Comparison of ENCODE assay signal across 10 cellular contexts in the genomic region with DNA sequence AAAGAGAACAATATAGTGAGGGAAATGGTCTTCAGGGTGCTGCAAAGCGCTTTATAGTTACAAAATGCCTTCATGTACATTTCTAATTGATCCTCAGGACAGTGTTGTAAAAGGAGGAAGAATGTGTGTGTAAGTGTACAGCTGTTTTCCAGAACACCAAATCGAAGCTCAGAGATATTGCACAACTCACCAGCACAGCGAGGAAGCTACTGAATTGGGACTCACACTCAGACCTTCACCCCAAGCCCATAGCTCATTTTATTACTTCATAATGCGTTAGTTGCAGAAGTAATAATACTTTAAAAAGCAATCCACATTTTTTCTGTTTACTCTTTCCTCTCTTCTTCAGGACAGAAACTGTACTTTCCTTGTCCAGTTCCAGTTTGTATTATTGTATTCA.
A peak's percentile ranks its signal among the peaks of the same experiment; 100 is the strongest.
DNase-seq lines count a peak whose midpoint lies in the region; ATAC-seq and TF ChIP-seq lines count a peak whose summit lies in the region.
"Had no signal": no experiment of that assay in that cellular context is flagged by ENCODE, and none has a peak within 500 bp of the region (broad histone marks: within the 10 kb centered on the region; RNA-seq: fewer than 3 reads in every experiment).

No MANE protein-coding gene starts in this region.

- no peaks in the 10 kb centered on the region for H3K27me3 Mint-ChIP-seq in activated naive CD8-positive, alpha-beta T cell treated with anti-CD3 and anti-CD28 coated beads, Interleukin-2, amount 50 U/mL, for 24 hours
- no peaks in the 10 kb centered on the region for H3K27me3 Mint-ChIP-seq in activated naive CD8-positive, alpha-beta T cell treated with anti-CD3 and anti-CD28 coated beads for 36 hours
- H3K27me3 Mint-ChIP-seq in activated CD4-positive, alpha-beta T cell treated with anti-CD3 and anti-CD28 coated beads, Interleukin-2, amount 10 ng/mL, durations not matched to agents 24 days and 14 days = no peaks in the 10 kb centered on the region
- H3K27me3 Mint-ChIP-seq: activated CD4-positive, alpha-beta memory T cell treated with anti-CD3 and anti-CD28 coated beads for 36 hours had no signal

- H3K9me3 ChIP-seq in mucosa of stomach (ENCODE audit: control insufficient read depth, low read length) = no peaks in the 10 kb centered on the region

- no peaks in the 10 kb centered on the region for H3K36me3 ChIP-seq in mucosa of stomach (ENCODE audit: control insufficient read depth, insufficient read depth, low read length)
- H3K36me3 ChIP-seq in urinary bladder (ENCODE audit: insufficient read depth) = no peaks in the 10 kb centered on the region

- H3K36me3 Mint-ChIP-seq in activated naive CD8-positive, alpha-beta T cell treated with anti-CD3 and anti-CD28 coated beads, Interleukin-2, amount 50 U/mL, for 24 hours (ENCODE audit: low read depth) = no peaks in the 10 kb centered on the region
- H3K36me3 Mint-ChIP-seq in activated naive CD8-positive, alpha-beta T cell treated with anti-CD3 and anti-CD28 coated beads for 36 hours = no peaks in the 10 kb centered on the region
- H3K36me3 Mint-ChIP-seq in activated CD4-positive, alpha-beta T cell treated with anti-CD3 and anti-CD28 coated beads, Interleukin-2, amount 10 ng/mL, durations not matched to agents 24 days and 14 days (ENCODE audit: low read depth) = no peaks in the 10 kb centered on the region
- H3K36me3 Mint-ChIP-seq: activated CD4-positive, alpha-beta memory T cell treated with anti-CD3 and anti-CD28 coated beads for 36 hours had no signal

- H3K4me1 ChIP-seq in mucosa of stomach (ENCODE audit: control insufficient read depth, insufficient read depth, low read length) (peaks cover 75% of the 10 kb centered on the region), urinary bladder (ENCODE audit: insufficient read depth) (peaks cover 3% of the 10 kb centered on the region)

- ATAC-seq in activated naive CD8-positive, alpha-beta T cell treated with anti-CD3 and anti-CD28 coated beads, Interleukin-2, amount 50 U/mL, for 24 hours = no peak

- intact Hi-C loops in activated CD4-positive, alpha-beta T cell treated with anti-CD3 and anti-CD28 coated beads, Interleukin-2, amount 10 ng/mL, durations not matched to agents 24 days and 14 days (cut with micrococcal nuclease) = loop anchor here (1.0 to 10.0 kb wide), 7 partner anchors 27 to 596 kb away; no protein-coding TSS in a partner anchor

- 47% methylated on average over 4 of the region's 4 CpGs for WGBS in urinary bladder

- no peaks in the 10 kb centered on the region for H3K27me3 ChIP-seq in mucosa of stomach (ENCODE audit: control insufficient read depth, insufficient read depth, low read length)

- H3K9ac ChIP-seq in mucosa of stomach (ENCODE audit: low read length) = peak overlapping the region; percentile 23

- no peak for DNase-seq in activated naive CD8-positive, alpha-beta T cell treated with anti-CD3 and anti-CD28 coated beads, Interleukin-2, amount 50 U/mL, for 24 hours
- DNase-seq in activated naive CD8-positive, alpha-beta T cell treated with anti-CD3 and anti-CD28 coated beads for 36 hours = no peak
- no peak for DNase-seq in coronary artery (ENCODE audit: low spot score)
- no peak for DNase-seq in cortex of kidney (lab: John Stamatoyannopoulos, UW)
- DNase-seq in activated CD4-positive, CD25-positive, alpha-beta regulatory T cell (lab: John Stamatoyannopoulos, UW) = no peak
- no peak for DNase-seq in activated CD4-positive, alpha-beta T cell treated with anti-CD3 and anti-CD28 coated beads, Interleukin-2, amount 10 ng/mL, durations not matched to agents 24 days and 14 days
- DNase-seq: activated CD4-positive, alpha-beta memory T cell treated with anti-CD3 and anti-CD28 coated beads for 36 hours; effector CD8-positive, alpha-beta T cell had no signal

- peak overlapping the region; percentile 88 to 90 for H3K27ac ChIP-seq in coronary artery
- peak overlapping the region; percentile 74 for H3K27ac ChIP-seq in urinary bladder (ENCODE audit: low read depth)

- no peak overlapping the region for H3K4me3 Mint-ChIP-seq in activated naive CD8-positive, alpha-beta T cell treated with anti-CD3 and anti-CD28 coated beads, Interleukin-2, amount 50 U/mL, for 24 hours
- H3K4me3 Mint-ChIP-seq in activated naive CD8-positive, alpha-beta T cell treated with anti-CD3 and anti-CD28 coated beads for 36 hours = no peak overlapping the region
- no peak overlapping the region for H3K4me3 Mint-ChIP-seq in activated CD4-positive, alpha-beta T cell treated with anti-CD3 and anti-CD28 coated beads, Interleukin-2, amount 10 ng/mL, durations not matched to agents 24 days and 14 days
- H3K4me3 Mint-ChIP-seq: activated CD4-positive, alpha-beta memory T cell treated with anti-CD3 and anti-CD28 coated beads for 36 hours had no signal

- H3K9me3 Mint-ChIP-seq in activated naive CD8-positive, alpha-beta T cell treated with anti-CD3 and anti-CD28 coated beads, Interleukin-2, amount 50 U/mL, for 24 hours = no peaks in the 10 kb centered on the region
- H3K9me3 Mint-ChIP-seq in activated naive CD8-positive, alpha-beta T cell treated with anti-CD3 and anti-CD28 coated beads for 36 hours = no peaks in the 10 kb centered on the region
- H3K9me3 Mint-ChIP-seq in activated CD4-positive, alpha-beta T cell treated with anti-CD3 and anti-CD28 coated beads, Interleukin-2, amount 10 ng/mL, durations not matched to agents 24 days and 14 days = no peaks in the 10 kb centered on the region
- H3K9me3 Mint-ChIP-seq: activated CD4-positive, alpha-beta memory T cell treated with anti-CD3 and anti-CD28 coated beads for 36 hours had no signal

- peaks cover 58% of the 10 kb centered on the region for H3K4me1 Mint-ChIP-seq in activated naive CD8-positive, alpha-beta T cell treated with anti-CD3 and anti-CD28 coated beads, Interleukin-2, amount 50 U/mL, for 24 hours
- H3K4me1 Mint-ChIP-seq in activated naive CD8-positive, alpha-beta T cell treated with anti-CD3 and anti-CD28 coated beads for 36 hours = peaks cover 52% of the 10 kb centered on the region
- peaks cover 29% of the 10 kb centered on the region for H3K4me1 Mint-ChIP-seq in activated CD4-positive, alpha-beta T cell treated with anti-CD3 and anti-CD28 coated beads, Interleukin-2, amount 10 ng/mL, durations not matched to agents 24 days and 14 days

- H3K4me3 ChIP-seq in coronary artery = no peak overlapping the region
- H3K4me3 ChIP-seq in mucosa of stomach (ENCODE audit: low read length) = no peak overlapping the region
- no peak overlapping the region for H3K4me3 ChIP-seq in urinary bladder (ENCODE audit: low read depth, low read length)

- peak overlapping the region; percentile 53 for H3K27ac Mint-ChIP-seq in activated naive CD8-positive, alpha-beta T cell treated with anti-CD3 and anti-CD28 coated beads, Interleukin-2, amount 50 U/mL, for 24 hours
- H3K27ac Mint-ChIP-seq in activated naive CD8-positive, alpha-beta T cell treated with anti-CD3 and anti-CD28 coated beads for 36 hours = no peak overlapping the region
- H3K27ac Mint-ChIP-seq in activated CD4-positive, alpha-beta T cell treated with anti-CD3 and anti-CD28 coated beads, Interleukin-2, amount 10 ng/mL, durations not matched to agents 24 days and 14 days = no peak overlapping the region
- H3K27ac Mint-ChIP-seq: activated CD4-positive, alpha-beta memory T cell treated with anti-CD3 and anti-CD28 coated beads for 36 hours had no signal

- no peak for TF ChIP-seq CTCF in coronary artery (IDR thresholded peaks at IDR 0.05)
